17 cellular contexts compared by ENCODE assay signal in the genomic region with DNA sequence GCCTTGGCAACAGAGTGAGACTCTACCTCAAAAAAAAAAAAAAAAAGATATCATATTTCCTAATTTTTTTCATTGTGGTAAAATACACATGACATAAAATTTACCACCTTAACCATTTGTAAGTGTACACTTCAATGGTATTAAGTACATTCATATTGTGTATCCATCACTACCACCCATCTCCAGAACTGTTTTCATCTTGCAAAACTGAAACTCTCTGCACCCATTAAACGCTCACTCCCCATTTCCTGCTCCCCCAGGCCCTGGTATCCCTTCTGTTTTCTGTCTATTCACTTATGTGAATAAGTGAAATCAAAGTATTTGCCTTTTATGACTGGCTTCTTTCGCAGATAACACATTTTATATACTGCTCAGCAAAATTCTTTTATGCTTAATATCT. TPM values are rescaled to one million over a fixed set of nuclear protein-coding genes. Genes with fewer than 3 reads are reported as not detected.
A peak's percentile ranks its signal among the peaks of the same experiment; 100 is the strongest.
DNase-seq lines count a peak whose midpoint lies in the region; ATAC-seq lines count a peak whose summit lies in the region.
"Had no signal": no experiment of that assay in that cellular context is flagged by ENCODE, and none has a peak within 500 bp of the region (broad histone marks: within the 10 kb centered on the region; RNA-seq: fewer than 3 reads in every experiment).

No MANE protein-coding gene starts in this region.

- DNase-seq in activated T-cell treated with anti-CD3 and anti-CD28 coated beads, Interleukin-2, amount 50 U/mL, for 24 hours, result no peak
- DNase-seq in activated T-cell treated with anti-CD3 and anti-CD28 coated beads for 4 hours (no peak), occipital lobe (lab: John Stamatoyannopoulos, UW) (no peak), T-helper 9 cell (no peak), AG08396 (ENCODE audit: low spot score) (no peak)
- DNase-seq in central memory CD4-positive, alpha-beta T cell, result peak; percentile 24
- DNase-seq: ACHN, adrenal gland, Caco-2, GM23248, left ventricle myocardium superior, NCI-H2107, NCI-H774, PC-9 had no signal

- H3K4me1 Mint-ChIP-seq in activated T-cell treated with anti-CD3 and anti-CD28 coated beads, Interleukin-2, amount 50 U/mL, for 24 hours (ENCODE audit: low read depth), result peaks cover 65% of the 10 kb centered on the region
- peaks cover 45% of the 10 kb centered on the region for H3K4me1 Mint-ChIP-seq in T-helper 1 cell treated with Interleukin-12 subunit alpha and Interleukin-12 subunit beta and Interleukin-4 antibody, amounts not matched to agents 30 μg/mL and 1 μg/mL, for 36 hours (ENCODE audit: low read depth)
- peaks cover 41% of the 10 kb centered on the region for H3K4me1 Mint-ChIP-seq in stimulated activated memory B cell treated with anti-CD40 and anti-IgM and Interleukin-4, amounts not matched to agents 10 μg/mL and 1 μg/mL and 100 μg/mL, for 72 hours

- no peak overlapping the region for H3K4me3 Mint-ChIP-seq in activated T-cell treated with anti-CD3 and anti-CD28 coated beads, Interleukin-2, amount 50 U/mL, for 24 hours
- H3K4me3 Mint-ChIP-seq in T-helper 1 cell treated with Interleukin-12 subunit alpha and Interleukin-12 subunit beta and Interleukin-4 antibody, amounts not matched to agents 30 μg/mL and 1 μg/mL, for 36 hours, result peak overlapping the region; percentile 6
- H3K4me3 Mint-ChIP-seq in stimulated activated memory B cell treated with anti-CD40 and anti-IgM and Interleukin-4, amounts not matched to agents 10 μg/mL and 1 μg/mL and 100 μg/mL, for 72 hours, result no peak overlapping the region
- H3K4me3 Mint-ChIP-seq: stimulated activated naive CD8-positive, alpha-beta T cell treated with anti-CD3 and anti-CD28 coated beads, Interleukin-15, Interleukin-2, amounts not matched to agents 100 ng/mL and 50 ng/mL, for 24 hours had no signal

- no peaks in the 10 kb centered on the region for H3K9me3 Mint-ChIP-seq in activated T-cell treated with anti-CD3 and anti-CD28 coated beads, Interleukin-2, amount 50 U/mL, for 24 hours
- no peaks in the 10 kb centered on the region for H3K9me3 Mint-ChIP-seq in T-helper 1 cell treated with Interleukin-12 subunit alpha and Interleukin-12 subunit beta and Interleukin-4 antibody, amounts not matched to agents 30 μg/mL and 1 μg/mL, for 36 hours
- H3K9me3 Mint-ChIP-seq in stimulated activated memory B cell treated with anti-CD40 and anti-IgM and Interleukin-4, amounts not matched to agents 10 μg/mL and 1 μg/mL and 100 μg/mL, for 72 hours, result no peaks in the 10 kb centered on the region
- H3K9me3 Mint-ChIP-seq: stimulated activated naive CD8-positive, alpha-beta T cell treated with anti-CD3 and anti-CD28 coated beads, Interleukin-15, Interleukin-2, amounts not matched to agents 100 ng/mL and 50 ng/mL, for 24 hours had no signal

- peak overlapping the region; percentile 48 for H3K27ac Mint-ChIP-seq in activated T-cell treated with anti-CD3 and anti-CD28 coated beads, Interleukin-2, amount 50 U/mL, for 24 hours
- H3K27ac Mint-ChIP-seq in T-helper 1 cell treated with Interleukin-12 subunit alpha and Interleukin-12 subunit beta and Interleukin-4 antibody, amounts not matched to agents 30 μg/mL and 1 μg/mL, for 36 hours, result peak overlapping the region; percentile 69
- H3K27ac Mint-ChIP-seq in stimulated activated memory B cell treated with anti-CD40 and anti-IgM and Interleukin-4, amounts not matched to agents 10 μg/mL and 1 μg/mL and 100 μg/mL, for 72 hours, result peak overlapping the region; percentile 53
- H3K27ac Mint-ChIP-seq: stimulated activated naive CD8-positive, alpha-beta T cell treated with anti-CD3 and anti-CD28 coated beads, Interleukin-15, Interleukin-2, amounts not matched to agents 100 ng/mL and 50 ng/mL, for 24 hours had no signal

- no peak for ATAC-seq in stimulated activated memory B cell treated with anti-CD40 and anti-IgM and Interleukin-4, amounts not matched to agents 10 μg/mL and 1 μg/mL and 100 μg/mL, for 72 hours
- ATAC-seq: left ventricle myocardium superior had no signal

- H3K36me3 Mint-ChIP-seq in activated T-cell treated with anti-CD3 and anti-CD28 coated beads, Interleukin-2, amount 50 U/mL, for 24 hours (ENCODE audit: low read depth), result peaks cover 69% of the 10 kb centered on the region
- peaks cover 36% of the 10 kb centered on the region for H3K36me3 Mint-ChIP-seq in T-helper 1 cell treated with Interleukin-12 subunit alpha and Interleukin-12 subunit beta and Interleukin-4 antibody, amounts not matched to agents 30 μg/mL and 1 μg/mL, for 36 hours (ENCODE audit: low read depth)
- peaks cover 37% of the 10 kb centered on the region for H3K36me3 Mint-ChIP-seq in stimulated activated memory B cell treated with anti-CD40 and anti-IgM and Interleukin-4, amounts not matched to agents 10 μg/mL and 1 μg/mL and 100 μg/mL, for 72 hours

- H3K27me3 Mint-ChIP-seq in activated T-cell treated with anti-CD3 and anti-CD28 coated beads, Interleukin-2, amount 50 U/mL, for 24 hours, result no peaks in the 10 kb centered on the region
- H3K27me3 Mint-ChIP-seq in T-helper 1 cell treated with Interleukin-12 subunit alpha and Interleukin-12 subunit beta and Interleukin-4 antibody, amounts not matched to agents 30 μg/mL and 1 μg/mL, for 36 hours (ENCODE audit: low read depth), result no peaks in the 10 kb centered on the region
- no peaks in the 10 kb centered on the region for H3K27me3 Mint-ChIP-seq in stimulated activated memory B cell treated with anti-CD40 and anti-IgM and Interleukin-4, amounts not matched to agents 10 μg/mL and 1 μg/mL and 100 μg/mL, for 72 hours
- H3K27me3 Mint-ChIP-seq: stimulated activated naive CD8-positive, alpha-beta T cell treated with anti-CD3 and anti-CD28 coated beads, Interleukin-15, Interleukin-2, amounts not matched to agents 100 ng/mL and 50 ng/mL, for 24 hours had no signal

RNA-seq across cellular contexts. Expression of a gene that starts 12.8 kb away (rescaled TPM):
- total RNA-seq in occipital lobe, result 20.4 TPM

RNA-seq across cellular contexts. Expression of a gene that starts 13.0 kb away (rescaled TPM):
- total RNA-seq in occipital lobe, result 9.0 TPM

RNA-seq across cellular contexts. Expression of a gene that starts 26.0 kb away (rescaled TPM):
- total RNA-seq in occipital lobe, result 1.1 TPM

RNA-seq across cellular contexts. Expression of a gene that starts 52.6 kb away (rescaled TPM):
- 14.7 TPM for total RNA-seq in occipital lobe

RNA-seq across cellular contexts. Expression of a gene that starts 52.7 kb away (rescaled TPM):
- total RNA-seq in occipital lobe, result 17.8 TPM
